ENCODE assay signal across 16 cellular contexts in genomic region chr10:101952196-101952595, GRCh38.
"Had no signal": no experiment of that assay in that cellular context is flagged by ENCODE, and none has a peak within 500 bp of the region (broad histone marks: within the 10 kb centered on the region; RNA-seq: fewer than 3 reads in every experiment).

No MANE protein-coding gene starts in this region.

- H3K4me1 Mint-ChIP-seq: activated CD4-positive, alpha-beta memory T cell treated with anti-CD3 and anti-CD28 coated beads, Interleukin-2, amount 10 ng/mL, durations not matched to agents 7 days and 5 days; stimulated activated naive CD8-positive, alpha-beta T cell treated with anti-CD3 and anti-CD28 coated beads, Interleukin-15, amount 100 ng/mL, for 72 hours had no signal

- H3K27ac ChIP-seq: esophagus muscularis mucosa, gastroesophageal sphincter, left ventricle myocardium inferior, ovary, sigmoid colon, thoracic aorta had no signal

- H3K4me3 Mint-ChIP-seq: activated CD4-positive, alpha-beta memory T cell treated with anti-CD3 and anti-CD28 coated beads, Interleukin-2, amount 10 ng/mL, durations not matched to agents 7 days and 5 days; activated naive CD8-positive, alpha-beta T cell treated with anti-CD3 and anti-CD28 coated beads for 36 hours; stimulated activated naive CD8-positive, alpha-beta T cell treated with anti-CD3 and anti-CD28 coated beads, Interleukin-15, amount 100 ng/mL, for 72 hours had no signal

- ATAC-seq: gastroesophageal sphincter; stimulated activated naive CD8-positive, alpha-beta T cell treated with anti-CD3 and anti-CD28 coated beads, Interleukin-15, amount 100 ng/mL, for 72 hours had no signal

- H3K27ac Mint-ChIP-seq: activated CD4-positive, alpha-beta memory T cell treated with anti-CD3 and anti-CD28 coated beads, Interleukin-2, amount 10 ng/mL, durations not matched to agents 7 days and 5 days; activated naive CD8-positive, alpha-beta T cell treated with anti-CD3 and anti-CD28 coated beads for 36 hours had no signal

- H3K27me3 ChIP-seq: esophagus muscularis mucosa, gastroesophageal sphincter, ovary, sigmoid colon had no signal

- H3K4me3 ChIP-seq: esophagus muscularis mucosa, gastroesophageal sphincter, left ventricle myocardium inferior, ovary, sigmoid colon, thoracic aorta had no signal

- H3K27me3 Mint-ChIP-seq: activated CD4-positive, alpha-beta memory T cell treated with anti-CD3 and anti-CD28 coated beads, Interleukin-2, amount 10 ng/mL, durations not matched to agents 7 days and 5 days; activated naive CD8-positive, alpha-beta T cell treated with anti-CD3 and anti-CD28 coated beads for 36 hours; stimulated activated naive CD8-positive, alpha-beta T cell treated with anti-CD3 and anti-CD28 coated beads, Interleukin-15, amount 100 ng/mL, for 72 hours had no signal

- H3K9me3 ChIP-seq: ovary had no signal

- DNase-seq: activated CD4-positive, alpha-beta memory T cell treated with anti-CD3 and anti-CD28 coated beads, Interleukin-2, amount 10 ng/mL, durations not matched to agents 7 days and 5 days; activated gamma-delta T cell treated with Interleukin-2 at 50 U/mL for 16 hours; activated naive CD8-positive, alpha-beta T cell treated with anti-CD3 and anti-CD28 coated beads for 36 hours; activated T-cell treated with anti-CD3 and anti-CD28 coated beads, Interleukin-2, amount 50 U/mL, for 48 hours; aorta; left ventricle myocardium inferior; mesendoderm; ovary; sigmoid colon; stimulated activated CD4-positive, alpha-beta T cell treated with anti-CD3 and anti-CD28 coated beads, Interleukin-15, amount 100 ng/mL, for 24 hours; stimulated activated CD4-positive, alpha-beta T cell treated with anti-CD3 and anti-CD28 coated beads, Interleukin-4, amount 100 ng/mL, for 24 hours; stimulated activated naive CD8-positive, alpha-beta T cell treated with anti-CD3 and anti-CD28 coated beads, Interleukin-15, amount 100 ng/mL, for 72 hours had no signal

- FAIRE-seq: keratinocyte had no signal

- H3K36me3 ChIP-seq: ovary had no signal

- H3K4me1 ChIP-seq: esophagus muscularis mucosa, gastroesophageal sphincter, left ventricle myocardium inferior, sigmoid colon had no signal
